ENCODE assay signal across 21 cellular contexts in the genomic region with DNA sequence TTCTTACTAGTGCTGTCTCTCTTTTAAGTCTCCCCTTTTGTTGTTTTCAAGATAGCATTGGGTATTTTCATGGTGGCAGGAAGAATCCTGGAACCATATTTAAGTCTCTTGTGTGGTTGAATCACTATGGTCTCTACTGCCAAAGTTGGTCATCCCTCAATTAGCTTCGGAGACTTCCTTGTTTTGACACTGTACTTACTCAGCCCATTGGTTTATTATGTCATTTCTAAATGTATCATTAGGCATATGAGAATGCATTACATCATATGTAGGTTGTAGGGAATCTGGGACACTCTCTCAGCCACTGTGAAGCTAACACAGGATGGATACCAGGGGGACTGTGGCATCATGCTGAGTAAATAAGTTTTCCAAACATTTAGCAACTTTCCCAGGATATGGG.
A peak's percentile ranks its signal among the peaks of the same experiment; 100 is the strongest.
DNase-seq lines count a peak whose midpoint lies in the region; ATAC-seq, FAIRE-seq and TF ChIP-seq lines count a peak whose summit lies in the region.
"Had no signal": no experiment of that assay in that cellular context is flagged by ENCODE, and none has a peak within 500 bp of the region (broad histone marks: within the 10 kb centered on the region; RNA-seq: fewer than 3 reads in every experiment).

No MANE protein-coding gene starts in this region.

- no peak for ATAC-seq in GM23338
- no peak for ATAC-seq in HG03457 (IDR thresholded peaks at IDR 0.05; ENCODE audit: unreplicated experiment)
- no peak for ATAC-seq in HG02610 (IDR thresholded peaks at IDR 0.05; ENCODE audit: unreplicated experiment)

- H3F3A ChIP-seq in GM23338 (replicated peaks; ENCODE audit: low read depth): no peaks in the 10 kb centered on the region

- H3K9me2 ChIP-seq in GM23338 (ENCODE audit: insufficient read depth): no peaks in the 10 kb centered on the region

- H4K20me1 ChIP-seq in GM23338 (replicated peaks; ENCODE audit: insufficient read depth): no peaks in the 10 kb centered on the region

- H3K27me3 Mint-ChIP-seq in GM23338 (ENCODE audit: insufficient read depth, low read depth, poor library complexity): no peaks in the 10 kb centered on the region
- H3K27me3 Mint-ChIP-seq: IgD-negative memory B cell had no signal

- H3K36me3 ChIP-seq in GM23338 (ENCODE audit: insufficient read depth) (no peaks in the 10 kb centered on the region), bronchial epithelial cell (ENCODE audit: control insufficient read depth, insufficient read depth, low read length) (no peaks in the 10 kb centered on the region)

- H3K27ac ChIP-seq in GM23338 (ENCODE audit: low read depth): no peak overlapping the region
- H3K27ac ChIP-seq: C4-2B had no signal

- no peak overlapping the region for H2AFZ ChIP-seq in GM23338

- H3K4me1 Mint-ChIP-seq in GM23338: peaks cover 6% of the 10 kb centered on the region; the same call in 2 of the 3 replicates
- H3K4me1 Mint-ChIP-seq: IgD-negative memory B cell had no signal

- FAIRE-seq in bronchial epithelial cell (lab: Jason Lieb, UNC): no peak
- FAIRE-seq: A204.1, D721Med, GM18507, H54, HTR-8/SVneo had no signal

- TF ChIP-seq CTCF in GM23338 (conservative IDR thresholded peaks at IDR 0.05; ENCODE audit: low read depth in 2 of 2): no peak
- no peak for TF ChIP-seq CTCF in bronchial epithelial cell (IDR thresholded peaks at IDR 0.05; ENCODE audit: insufficient read depth, low read length, severe bottlenecking)

- no peaks in the 10 kb centered on the region for H3K27me3 ChIP-seq in GM23338 (ENCODE audit: insufficient read depth)
- no peaks in the 10 kb centered on the region for H3K27me3 ChIP-seq in bronchial epithelial cell (ENCODE audit: control insufficient read depth, insufficient read depth, low read length)

- H3K27ac Mint-ChIP-seq in GM23338: no peak overlapping the region
- H3K27ac Mint-ChIP-seq: CD4-positive, alpha-beta T cell; IgD-negative memory B cell had no signal

- H3K4me3 Mint-ChIP-seq in GM23338: no peak overlapping the region
- H3K4me3 Mint-ChIP-seq: CD4-positive, alpha-beta T cell; IgD-negative memory B cell had no signal

- no peaks in the 10 kb centered on the region for H3K4me1 ChIP-seq in GM23338 (ENCODE audit: insufficient read depth)
- H3K4me1 ChIP-seq: Caco-2 had no signal

- no peak overlapping the region for H3K4me3 ChIP-seq in GM23338
- no peak overlapping the region for H3K4me3 ChIP-seq in bronchial epithelial cell (ENCODE audit: low read depth, low read length)

- peak; percentile 4 for DNase-seq in GM23338 (ENCODE audit: low spot score)
- DNase-seq in OCI-M1 (lab: John Stamatoyannopoulos, UW): peak; percentile 12
- DNase-seq in bronchial epithelial cell (ENCODE audit: low read depth): peak; percentile 53
- no peak for DNase-seq in AML-193 (lab: John Stamatoyannopoulos, UW)
- DNase-seq: ACHN; Caco-2; CD4-positive, alpha-beta T cell; DMS79 treated with DMSO at 0.1 percent for 48 hours; GF-D8; HCEC 1CT; Karpas-422; KBM-7 had no signal

- H3K4me2 ChIP-seq in GM23338: no peak overlapping the region

- H3K36me3 Mint-ChIP-seq in GM23338 (ENCODE audit: low read depth): no peaks in the 10 kb centered on the region
- H3K36me3 Mint-ChIP-seq: IgD-negative memory B cell had no signal

- no peaks in the 10 kb centered on the region for H3K9me3 Mint-ChIP-seq in GM23338
- H3K9me3 Mint-ChIP-seq: CD4-positive, alpha-beta T cell; IgD-negative memory B cell had no signal

- no peaks in the 10 kb centered on the region for H3K79me2 ChIP-seq in GM23338 (replicated peaks; ENCODE audit: insufficient read depth)

TF ChIP-seq in GM23338, 12 proteins besides CTCF, POLR2A, EP300 and RAD21:
- TF ChIP-seq, protein P1, sequence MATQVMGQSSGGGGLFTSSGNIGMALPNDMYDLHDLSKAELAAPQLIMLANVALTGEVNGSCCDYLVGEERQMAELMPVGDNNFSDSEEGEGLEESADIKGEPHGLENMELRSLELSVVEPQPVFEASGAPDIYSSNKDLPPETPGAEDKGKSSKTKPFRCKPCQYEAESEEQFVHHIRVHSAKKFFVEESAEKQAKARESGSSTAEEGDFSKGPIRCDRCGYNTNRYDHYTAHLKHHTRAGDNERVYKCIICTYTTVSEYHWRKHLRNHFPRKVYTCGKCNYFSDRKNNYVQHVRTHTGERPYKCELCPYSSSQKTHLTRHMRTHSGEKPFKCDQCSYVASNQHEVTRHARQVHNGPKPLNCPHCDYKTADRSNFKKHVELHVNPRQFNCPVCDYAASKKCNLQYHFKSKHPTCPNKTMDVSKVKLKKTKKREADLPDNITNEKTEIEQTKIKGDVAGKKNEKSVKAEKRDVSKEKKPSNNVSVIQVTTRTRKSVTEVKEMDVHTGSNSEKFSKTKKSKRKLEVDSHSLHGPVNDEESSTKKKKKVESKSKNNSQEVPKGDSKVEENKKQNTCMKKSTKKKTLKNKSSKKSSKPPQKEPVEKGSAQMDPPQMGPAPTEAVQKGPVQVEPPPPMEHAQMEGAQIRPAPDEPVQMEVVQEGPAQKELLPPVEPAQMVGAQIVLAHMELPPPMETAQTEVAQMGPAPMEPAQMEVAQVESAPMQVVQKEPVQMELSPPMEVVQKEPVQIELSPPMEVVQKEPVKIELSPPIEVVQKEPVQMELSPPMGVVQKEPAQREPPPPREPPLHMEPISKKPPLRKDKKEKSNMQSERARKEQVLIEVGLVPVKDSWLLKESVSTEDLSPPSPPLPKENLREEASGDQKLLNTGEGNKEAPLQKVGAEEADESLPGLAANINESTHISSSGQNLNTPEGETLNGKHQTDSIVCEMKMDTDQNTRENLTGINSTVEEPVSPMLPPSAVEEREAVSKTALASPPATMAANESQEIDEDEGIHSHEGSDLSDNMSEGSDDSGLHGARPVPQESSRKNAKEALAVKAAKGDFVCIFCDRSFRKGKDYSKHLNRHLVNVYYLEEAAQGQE (IDR thresholded peaks at IDR 0.05; ENCODE audit: unreplicated experiment): no peak

Comparison
In these comparisons a context has a peak if more than half of its experiments do, and no peak if none do; other contexts are left out.
1. DNase-seq: peak in GM23338 (single experiment), OCI-M1 (single experiment) and bronchial epithelial cell (single experiment); none in AML-193 (0 of 2).